ENCODE assay signal across 13 cellular contexts in genomic region chr4:98612318-98613250, GRCh38. TPM values are rescaled to one million over a fixed set of nuclear protein-coding genes. Genes with fewer than 3 reads are reported as not detected.
DNase-seq lines count a peak whose midpoint lies in the region; ATAC-seq lines count a peak whose summit lies in the region.
"Had no signal": no experiment of that assay in that cellular context is flagged by ENCODE, and none has a peak within 500 bp of the region (broad histone marks: within the 10 kb centered on the region; RNA-seq: fewer than 3 reads in every experiment).

No MANE protein-coding gene starts in this region.

- peak overlapping the region; percentile 13 to 57 for H3K4me3 Mint-ChIP-seq in activated T-cell treated with anti-CD3 and anti-CD28 coated beads, Interleukin-2, amount 50 U/mL, for 72 hours
- H3K4me3 Mint-ChIP-seq: dendritic cell treated with granulocyte-macrophage colony-stimulating factor and Interleukin-4, amounts not matched to agents 40 ng/mL and 50 ng/mL, for 4 days had no signal

- no peaks in the 10 kb centered on the region for H3K9me3 Mint-ChIP-seq in activated T-cell treated with anti-CD3 and anti-CD28 coated beads, Interleukin-2, amount 50 U/mL, for 72 hours
- H3K9me3 Mint-ChIP-seq: dendritic cell treated with granulocyte-macrophage colony-stimulating factor and Interleukin-4, amounts not matched to agents 40 ng/mL and 50 ng/mL, for 4 days had no signal

- H3K36me3 Mint-ChIP-seq in activated T-cell treated with anti-CD3 and anti-CD28 coated beads, Interleukin-2, amount 50 U/mL, for 72 hours (ENCODE audit: insufficient read depth in 2 of 2): peaks cover 0 to 2% of the 10 kb centered on the region in 2 donors

- H3K27ac ChIP-seq in cingulate gyrus (ENCODE audit: low read depth, low read length): peak overlapping the region; percentile 21
- peak overlapping the region; percentile 49 for H3K27ac ChIP-seq in substantia nigra (ENCODE audit: low read depth, low read length, poor library complexity, severe bottlenecking)
- H3K27ac ChIP-seq: heart left ventricle had no signal

- H3K4me1 Mint-ChIP-seq in activated T-cell treated with anti-CD3 and anti-CD28 coated beads, Interleukin-2, amount 50 U/mL, for 72 hours (ENCODE audit: low read depth): peaks cover 65% of the 10 kb centered on the region

- peak in 1 of 2 donors; percentile 49 for DNase-seq in activated T-cell treated with anti-CD3 and anti-CD28 coated beads, Interleukin-2, amount 50 U/mL, for 72 hours
- DNase-seq in activated T-cell treated with anti-CD3 and anti-CD28 coated beads for 4 hours (no peak), substantia nigra (lab: John Stamatoyannopoulos, UW) (no peak), HUDEP-2 (lab: John Stamatoyannopoulos, UW; ENCODE audit: unreplicated experiment in 76 of 76) (no peak), COR-L47 (lab: John Stamatoyannopoulos, UW) (no peak)
- DNase-seq: activated effector memory CD4-positive, alpha-beta T cell treated with Interleukin-2 at 50 U/mL for 16 hours; heart left ventricle; NCI-H1105 treated with DMSO at 0.1 percent for 48 hours; stimulated activated naive CD4-positive, alpha-beta T cell had no signal

- ATAC-seq in activated T-cell treated with anti-CD3 and anti-CD28 coated beads, Interleukin-2, amount 50 U/mL, for 72 hours (replicated peaks in 1 of 2): peak; percentile 46 to 66
- ATAC-seq in HG03432 (IDR thresholded peaks at IDR 0.05; ENCODE audit: unreplicated experiment) (peak; percentile 84), GM18909 (IDR thresholded peaks at IDR 0.05; ENCODE audit: poor library complexity, unreplicated experiment) (no peak)
- ATAC-seq: heart left ventricle had no signal

- H3K27ac Mint-ChIP-seq in activated T-cell treated with anti-CD3 and anti-CD28 coated beads, Interleukin-2, amount 50 U/mL, for 72 hours: peak overlapping the region; percentile 1
- H3K27ac Mint-ChIP-seq: dendritic cell treated with granulocyte-macrophage colony-stimulating factor and Interleukin-4, amounts not matched to agents 40 ng/mL and 50 ng/mL, for 4 days had no signal

- H3K27me3 Mint-ChIP-seq in activated T-cell treated with anti-CD3 and anti-CD28 coated beads, Interleukin-2, amount 50 U/mL, for 72 hours (ENCODE audit: low read depth): no peaks in the 10 kb centered on the region

RNA-seq across cellular contexts. Expression of gene TSPAN5, which starts 45.8 kb away (rescaled TPM):
- 10 to 100 TPM; 19.6 to 22.9 TPM for total RNA-seq in activated T-cell treated with anti-CD3 and anti-CD28 coated beads, Interleukin-2, amount 50 U/mL, for 72 hours
